8 cellular contexts compared by ENCODE assay signal in genomic region chr4:118865091-118865708, GRCh38. TPM values are rescaled to one million over a fixed set of nuclear protein-coding genes. Genes with fewer than 3 reads are reported as not detected.
A peak's percentile ranks its signal among the peaks of the same experiment; 100 is the strongest.
DNase-seq lines count a peak whose midpoint lies in the region; ATAC-seq and FAIRE-seq lines count a peak whose summit lies in the region.

No MANE protein-coding gene starts in this region.

- FAIRE-seq in HTR-8/SVneo (lab: Jason Lieb, UNC): peak; percentile 70

- peak; percentile 75 for DNase-seq in DMS153 (lab: John Stamatoyannopoulos, UW)
- peak; percentile 74 for DNase-seq in HTR-8/SVneo (ENCODE audit: insufficient read length, low spot score)
- peak; percentile 26 for DNase-seq in NOMO-1 treated with DMSO at 0.1 percent for 48 hours (lab: John Stamatoyannopoulos, UW; ENCODE audit: unreplicated experiment)
- DNase-seq in cerebellum (ENCODE audit: low spot score): peak; percentile 66
- peak; percentile 53 for DNase-seq in left lobe of liver (ENCODE audit: low spot score)
- no peak for DNase-seq in DMS79 (lab: John Stamatoyannopoulos, UW)

- peak; percentile 70 for ATAC-seq in GM19468 (IDR thresholded peaks at IDR 0.05; ENCODE audit: extremely low read depth, unreplicated experiment)
- ATAC-seq in left lobe of liver: peak; percentile 100
- no peak for ATAC-seq in HG03196 (IDR thresholded peaks at IDR 0.05; ENCODE audit: unreplicated experiment)

RNA-seq across cellular contexts. Expression of gene SYNPO2, which starts 23.5 kb away (rescaled TPM):
- total RNA-seq in cerebellum (8.8 TPM), left lobe of liver (3.6 TPM)

RNA-seq across cellular contexts. Expression of gene SEC24D, which starts 29.3 kb away (rescaled TPM):
- 18.5 TPM for total RNA-seq in cerebellum
- 59.1 TPM for total RNA-seq in left lobe of liver
